In genomic region chr14:96347957-96348356, GRCh38 we compare ENCODE assay signal across 2 cellular contexts. TPM values are rescaled to one million over a fixed set of nuclear protein-coding genes. Genes with fewer than 3 reads are reported as not detected.
"Had no signal": no experiment of that assay in that cellular context is flagged by ENCODE, and none has a peak within 500 bp of the region (broad histone marks: within the 10 kb centered on the region; RNA-seq: fewer than 3 reads in every experiment).

No MANE protein-coding gene starts in this region.

RNA-seq across cellular contexts. Expression of gene AK7, which starts 44.0 kb away (rescaled TPM):
- total RNA-seq: GM23248, HFFc6 had no signal
